In genomic region chr6:126947070-126947469, GRCh38 we compare ENCODE assay signal across 24 cellular contexts.
DNase-seq lines count a peak whose midpoint lies in the region; ATAC-seq, FAIRE-seq and TF ChIP-seq lines count a peak whose summit lies in the region.
"Had no signal": no experiment of that assay in that cellular context is flagged by ENCODE, and none has a peak within 500 bp of the region (broad histone marks: within the 10 kb centered on the region; RNA-seq: fewer than 3 reads in every experiment).

No MANE protein-coding gene starts in this region.

- H3K27ac ChIP-seq in mesenchymal stem cell (ENCODE audit: low read length, poor library complexity, severe bottlenecking) (no peak overlapping the region), suprapubic skin (peak overlapping the region; percentile 77), right lobe of liver (no peak overlapping the region)
- H3K27ac ChIP-seq: thoracic aorta had no signal

- H3K23ac ChIP-seq in mesenchymal stem cell (ENCODE audit: low read length in 2 of 2) = no peak overlapping the region

- no peaks in the 10 kb centered on the region for H3K79me1 ChIP-seq in mesenchymal stem cell (replicated peaks; ENCODE audit: low read length, poor library complexity, severe bottlenecking)

- 76% methylated on average over 4 of the region's 4 CpGs for WGBS in mesenchymal stem cell
- 41% methylated on average over 4 of the region's 4 CpGs for WGBS in suprapubic skin
- 61% methylated on average over 4 of the region's 4 CpGs for WGBS in right lobe of liver (ENCODE audit: insufficient coverage, low coverage, low lambda C conversion rate, missing lambda C conversion rate)

- ATAC-seq in right lobe of liver = no peak
- ATAC-seq in GM19463 (IDR thresholded peaks at IDR 0.05; ENCODE audit: unreplicated experiment) = no peak
- ATAC-seq: esophagus mucosa; naive thymus-derived CD4-positive, alpha-beta T cell had no signal

- no peaks in the 10 kb centered on the region for H3K36me3 ChIP-seq in bronchial epithelial cell (ENCODE audit: control insufficient read depth, insufficient read depth, low read length)
- H3K36me3 ChIP-seq in mesenchymal stem cell (ENCODE audit: control insufficient read depth in 1 of 2, insufficient read depth in 2 of 2, low read depth in 1 of 2, low read length in 2 of 2) = no peaks in the 10 kb centered on the region
- no peaks in the 10 kb centered on the region for H3K36me3 ChIP-seq in suprapubic skin
- H3K36me3 ChIP-seq in right lobe of liver = no peaks in the 10 kb centered on the region
- H3K36me3 ChIP-seq: BE2C, thoracic aorta had no signal

- no peak overlapping the region for H2BK15ac ChIP-seq in mesenchymal stem cell (ENCODE audit: low read depth, poor library complexity, severe bottlenecking)

- no peak overlapping the region for H3K4me2 ChIP-seq in mesenchymal stem cell (ENCODE audit: low read length, poor library complexity, severe bottlenecking)

- H3K4me3 ChIP-seq in bronchial epithelial cell (ENCODE audit: low read depth, low read length) (no peak overlapping the region), mesenchymal stem cell (ENCODE audit: insufficient read depth in 1 of 2, low read depth in 1 of 2, low read length in 2 of 2) (no peak overlapping the region), suprapubic skin (no peak overlapping the region), right lobe of liver (no peak overlapping the region)
- H3K4me3 ChIP-seq: thoracic aorta had no signal

- H3K4me1 ChIP-seq in mesenchymal stem cell (ENCODE audit: control insufficient read depth, insufficient read depth, low read depth, low read length) (no peaks in the 10 kb centered on the region), suprapubic skin (no peaks in the 10 kb centered on the region), right lobe of liver (no peaks in the 10 kb centered on the region)
- H3K4me1 ChIP-seq: BE2C had no signal

- H2BK12ac ChIP-seq in mesenchymal stem cell (ENCODE audit: low read length in 2 of 2) = no peak overlapping the region

- no peak overlapping the region for H4K91ac ChIP-seq in mesenchymal stem cell (ENCODE audit: low read length)

- no peak for TF ChIP-seq POLR2A in suprapubic skin (IDR thresholded peaks at IDR 0.05)
- TF ChIP-seq POLR2A in right lobe of liver (IDR thresholded peaks at IDR 0.05) = no peak

- no peaks in the 10 kb centered on the region for H3K27me3 ChIP-seq in bronchial epithelial cell (ENCODE audit: control insufficient read depth, insufficient read depth, low read length)
- H3K27me3 ChIP-seq in mesenchymal stem cell (ENCODE audit: control insufficient read depth in 1 of 2, insufficient read depth in 1 of 2, low read length in 2 of 2) = no peaks in the 10 kb centered on the region
- no peaks in the 10 kb centered on the region for H3K27me3 ChIP-seq in suprapubic skin
- H3K27me3 ChIP-seq in right lobe of liver = no peaks in the 10 kb centered on the region
- H3K27me3 ChIP-seq: BE2C had no signal

- no peak overlapping the region for H2BK5ac ChIP-seq in mesenchymal stem cell (ENCODE audit: low read depth, low read length, poor library complexity, severe bottlenecking)

- no peak overlapping the region for H2AK5ac ChIP-seq in mesenchymal stem cell (ENCODE audit: low read length, severe bottlenecking)

- H2AFZ ChIP-seq in mesenchymal stem cell (ENCODE audit: low read depth, low read length) = no peak overlapping the region

- no peak overlapping the region for H4K8ac ChIP-seq in mesenchymal stem cell (ENCODE audit: low read length)

- H3K4ac ChIP-seq in mesenchymal stem cell (ENCODE audit: low read depth in 1 of 2, low read length in 2 of 2) = no peak overlapping the region

- TF ChIP-seq EP300 in suprapubic skin (IDR thresholded peaks at IDR 0.05) = no peak

- TF ChIP-seq CTCF in bronchial epithelial cell (IDR thresholded peaks at IDR 0.05; ENCODE audit: insufficient read depth, low read length, severe bottlenecking) (no peak), suprapubic skin (IDR thresholded peaks at IDR 0.05) (no peak), right lobe of liver (IDR thresholded peaks at IDR 0.05) (no peak)

- no peak overlapping the region for H3K14ac ChIP-seq in mesenchymal stem cell (ENCODE audit: low read length in 2 of 2)

- peak; percentile 60 for FAIRE-seq in bronchial epithelial cell (lab: Jason Lieb, UNC)

- no peaks in the 10 kb centered on the region for H3K9me3 ChIP-seq in mesenchymal stem cell (ENCODE audit: control insufficient read depth, low read length)
- no peaks in the 10 kb centered on the region for H3K9me3 ChIP-seq in suprapubic skin
- no peaks in the 10 kb centered on the region for H3K9me3 ChIP-seq in right lobe of liver
- H3K9me3 ChIP-seq: BE2C, thoracic aorta had no signal

- DNase-seq in GM03348 (ENCODE audit: low spot score) (peak; percentile 5), bronchial epithelial cell (ENCODE audit: low read depth) (no peak), mesenchymal stem cell (no peak), suprapubic skin (ENCODE audit: low spot score in 2 of 2) (peak; percentile 82 to 90), right lobe of liver (no peak), cerebellar cortex (ENCODE audit: low spot score) (no peak)
- DNase-seq in activated naive CD4-positive, alpha-beta T cell (lab: John Stamatoyannopoulos, UW) = no peak
- DNase-seq: activated CD4-positive, alpha-beta T cell treated with anti-CD3 and anti-CD28 coated beads, Interleukin-2, amount 50 U/mL, for 1 hour; activated CD8-positive, alpha-beta memory T cell treated with anti-CD3 and anti-CD28 coated beads, Interleukin-2, amount 50 U/mL, for 48 hours; activated effector memory CD4-positive, alpha-beta T cell treated with Interleukin-2 at 50 U/mL for 16 hours; amniotic stem cell; BE2C; central memory CD4-positive, alpha-beta T cell; COR-L47; effector CD4-positive, alpha-beta T cell; MV-4-11; naive thymus-derived CD4-positive, alpha-beta T cell; NCI-H1930; NK-92 treated with Interleukin-12 subunit alpha and Interleukin-12 subunit beta, amount 100 ng/mL, for 24 hours; posterior cingulate gyrus; RPMI8226 had no signal

- intact Hi-C loops in right lobe of liver (cut with DNase I) = no loop called here

- peak overlapping the region; percentile 26 for H3K9ac ChIP-seq in mesenchymal stem cell (ENCODE audit: low read length)

- H2BK120ac ChIP-seq in mesenchymal stem cell (ENCODE audit: low read depth, low read length) = no peak overlapping the region

- no peak overlapping the region for H3K18ac ChIP-seq in mesenchymal stem cell (ENCODE audit: low read depth in 1 of 2, low read length in 2 of 2)

Comparison
In these comparisons a context has a peak if more than half of its experiments do, and no peak if none do; other contexts are left out.
1. DNase-seq: peak in GM03348 (single experiment) and suprapubic skin (2 of 2); none in bronchial epithelial cell (single experiment), mesenchymal stem cell (single experiment), right lobe of liver (0 of 3), cerebellar cortex (single experiment) and activated naive CD4-positive, alpha-beta T cell (0 of 4).